In genomic region chr6:18243302-18243893, GRCh38 we compare ENCODE assay signal across 17 cellular contexts. TPM values are rescaled to one million over a fixed set of nuclear protein-coding genes. Genes with fewer than 3 reads are reported as not detected.
DNase-seq lines count a peak whose midpoint lies in the region; ATAC-seq, FAIRE-seq and TF ChIP-seq lines count a peak whose summit lies in the region.
"Had no signal": no experiment of that assay in that cellular context is flagged by ENCODE, and none has a peak within 500 bp of the region (broad histone marks: within the 10 kb centered on the region; RNA-seq: fewer than 3 reads in every experiment).

No MANE protein-coding gene starts in this region.

- DNase-seq in right cardiac atrium (no peak), left ventricle myocardium inferior (no peak), OCI-M1 (lab: John Stamatoyannopoulos, UW) (peak; percentile 37), astrocyte (ENCODE audit: low read depth) (no peak), NAMALWA (ENCODE audit: low spot score) (no peak), ACHN (no peak)
- DNase-seq: activated effector memory CD4-positive, alpha-beta T cell treated with anti-CD3 and anti-CD28 coated beads, Interleukin-2, amount 50 U/mL, for 16 hours; cortex of kidney; GF-D8; H7; Karpas-422; left lung; NCI-H1417 treated with DMSO at 0.1 percent for 48 hours; NCI-H2171 had no signal

- no peaks in the 10 kb centered on the region for H3K9me3 Mint-ChIP-seq in astrocyte (ENCODE audit: unreplicated experiment)

- no peaks in the 10 kb centered on the region for H3K9me3 ChIP-seq in right cardiac atrium (ENCODE audit: control insufficient read depth, low read length)
- H3K9me3 ChIP-seq in left ventricle myocardium inferior (replicated peaks) = no peaks in the 10 kb centered on the region
- no peaks in the 10 kb centered on the region for H3K9me3 ChIP-seq in astrocyte (ENCODE audit: insufficient read depth, low read depth, low read length)
- no peaks in the 10 kb centered on the region for H3K9me3 ChIP-seq in gastroesophageal sphincter
- H3K9me3 ChIP-seq: left lung had no signal

- no peak for FAIRE-seq in astrocyte (lab: Jason Lieb, UNC)
- FAIRE-seq: frontal cortex had no signal

- peaks cover 15% of the 10 kb centered on the region for H3K36me3 Mint-ChIP-seq in astrocyte (ENCODE audit: low read depth, unreplicated experiment)

- TF ChIP-seq CTCF in left ventricle myocardium inferior (IDR thresholded peaks at IDR 0.05; ENCODE audit: borderline replicate concordance) = no peak
- no peak for TF ChIP-seq CTCF in astrocyte (IDR thresholded peaks at IDR 0.05; ENCODE audit: insufficient read depth, low read depth, low read length)
- TF ChIP-seq CTCF in gastroesophageal sphincter (IDR thresholded peaks at IDR 0.05) = no peak

- H3K9ac ChIP-seq in astrocyte (ENCODE audit: low read length) = no peak overlapping the region

- WGBS in right cardiac atrium = 73% methylated on average over 3 of the region's 3 CpGs
- WGBS in gastroesophageal sphincter (ENCODE audit: low coverage in 1 of 2), 2 donors = 80 to 95% methylated on average over 3 of the region's 3 CpGs

- in situ Hi-C loops in ACHN (cut with HindIII; ENCODE audit: low pct_ligation_motif_present, low pct_unique_long_range_greater_than_20kb, low sequenced_read_pairs) = no loop called here

- ATAC-seq in right cardiac atrium = no peak
- ATAC-seq in HG02938 (IDR thresholded peaks at IDR 0.05; ENCODE audit: unreplicated experiment) = no peak
- ATAC-seq in gastroesophageal sphincter = no peak
- ATAC-seq: left lung had no signal

- intact Hi-C loops in right cardiac atrium (cut with DNase I) (no loop called here), left ventricle myocardium inferior (cut with micrococcal nuclease) (no loop called here)

- H4K20me1 ChIP-seq in astrocyte (ENCODE audit: insufficient read depth, low read length) = no peaks in the 10 kb centered on the region

- H3K36me3 ChIP-seq in left ventricle myocardium inferior (peaks cover 53% of the 10 kb centered on the region), astrocyte (ENCODE audit: insufficient read depth, low read length) (peaks cover 7% of the 10 kb centered on the region), gastroesophageal sphincter (peaks cover 3 to 60% of the 10 kb centered on the region in 2 donors)

- peaks cover 2% of the 10 kb centered on the region for H3K4me1 ChIP-seq in right cardiac atrium (ENCODE audit: control insufficient read depth, insufficient read depth, low read length)
- H3K4me1 ChIP-seq in left ventricle myocardium inferior = no peaks in the 10 kb centered on the region
- H3K4me1 ChIP-seq in astrocyte (ENCODE audit: insufficient read depth, low read length) = peaks cover 10% of the 10 kb centered on the region
- peaks cover 0 to 15% (median 0%) of the 10 kb centered on the region in 3 donors for H3K4me1 ChIP-seq in gastroesophageal sphincter
- H3K4me1 ChIP-seq: left lung had no signal

- H3K27ac ChIP-seq in right cardiac atrium (ENCODE audit: low read length) (peak overlapping the region; percentile 27), left ventricle myocardium inferior (replicated peaks) (no peak overlapping the region), astrocyte (ENCODE audit: low read depth, low read length) (no peak overlapping the region), gastroesophageal sphincter (no peak overlapping the region)
- H3K27ac ChIP-seq: left lung had no signal

- no peak overlapping the region for H3K4me3 Mint-ChIP-seq in astrocyte (ENCODE audit: unreplicated experiment)

- no peak for TF ChIP-seq EP300 in gastroesophageal sphincter (IDR thresholded peaks at IDR 0.05)

- no peak overlapping the region for H3K4me2 ChIP-seq in astrocyte (ENCODE audit: low read length)

- TF ChIP-seq POLR2A in gastroesophageal sphincter (IDR thresholded peaks at IDR 0.05) = no peak

- H3K27me3 Mint-ChIP-seq in astrocyte (ENCODE audit: low read depth, unreplicated experiment) = no peaks in the 10 kb centered on the region

- no peak overlapping the region for H2AFZ ChIP-seq in astrocyte (ENCODE audit: low read depth, low read length)

- peaks cover 58% of the 10 kb centered on the region for H3K79me2 ChIP-seq in astrocyte (ENCODE audit: insufficient read depth, low read length)

- H3K27me3 ChIP-seq in right cardiac atrium (ENCODE audit: control insufficient read depth, insufficient read depth) (no peaks in the 10 kb centered on the region), left ventricle myocardium inferior (ENCODE audit: low read depth) (no peaks in the 10 kb centered on the region), astrocyte (ENCODE audit: insufficient read depth, low read length) (no peaks in the 10 kb centered on the region), gastroesophageal sphincter (no peaks in the 10 kb centered on the region)
- H3K27me3 ChIP-seq: left lung had no signal

- peak overlapping the region; percentile 51 for H3K27ac Mint-ChIP-seq in astrocyte (ENCODE audit: unreplicated experiment)

- peaks cover 14% of the 10 kb centered on the region for H3K4me1 Mint-ChIP-seq in astrocyte (ENCODE audit: low read depth, unreplicated experiment)

- no peak overlapping the region for H3K4me3 ChIP-seq in right cardiac atrium (ENCODE audit: low read length)
- no peak overlapping the region for H3K4me3 ChIP-seq in left ventricle myocardium inferior
- H3K4me3 ChIP-seq in astrocyte (ENCODE audit: insufficient read depth, low read depth, low read length) = no peak overlapping the region
- no peak overlapping the region for H3K4me3 ChIP-seq in gastroesophageal sphincter
- H3K4me3 ChIP-seq: left lung had no signal

RNA-seq across cellular contexts. Expression of gene DEK, which starts 20.9 kb away (rescaled TPM):
- total RNA-seq in right cardiac atrium (10 to 100 TPM; 82.5 to 97.9 (median 89.1) TPM), left ventricle myocardium inferior (54.0 TPM), astrocyte (35.2 and 39.9 TPM in 2 replicates), gastroesophageal sphincter (100 to 1,000 TPM; 162 to 186 (median 177) TPM)
- polyA plus RNA-seq in right cardiac atrium = 49.9 TPM
